ENCODE assay signal across 8 cellular contexts in the genomic region with DNA sequence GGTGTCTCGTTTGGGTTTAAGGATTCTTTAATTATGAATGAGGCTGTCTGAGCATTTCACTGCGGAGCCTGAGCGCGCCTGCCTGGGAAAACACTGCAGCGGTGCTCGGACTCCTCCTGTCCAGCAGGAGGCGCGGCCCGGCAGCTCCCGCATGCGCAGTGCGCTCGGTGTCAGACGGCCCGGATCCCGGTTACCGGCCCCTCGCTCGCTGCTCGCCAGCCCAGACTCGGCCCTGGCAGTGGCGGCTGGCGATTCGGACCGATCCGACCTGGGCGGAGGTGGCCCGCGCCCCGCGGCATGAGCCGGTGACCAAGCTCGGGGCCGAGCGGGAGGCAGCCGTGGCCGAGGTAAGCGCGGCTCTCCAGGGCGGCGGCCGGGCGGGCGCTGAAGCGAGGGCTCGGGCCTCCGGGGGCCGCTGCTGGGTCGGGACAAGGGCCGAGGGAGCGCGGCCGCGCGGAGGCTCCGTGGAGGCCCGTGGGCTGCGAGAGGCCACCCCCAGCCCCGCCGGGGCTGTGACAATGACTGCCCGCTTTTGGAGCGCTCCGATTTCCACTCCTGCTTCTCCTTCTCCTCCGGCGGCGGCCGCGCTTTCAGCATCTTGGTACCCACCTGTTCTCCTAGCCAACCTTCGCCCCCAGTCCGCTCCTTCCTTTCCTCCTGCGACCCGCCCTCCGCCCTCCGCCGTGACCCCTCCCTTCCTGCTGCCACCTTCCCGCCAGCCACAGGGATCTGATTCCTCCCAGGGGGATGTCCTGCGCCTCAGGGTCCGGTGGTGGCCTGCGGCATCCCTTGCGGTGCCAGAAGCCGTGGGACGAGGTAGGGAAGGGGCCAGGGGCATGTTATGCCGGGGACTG. TPM values are rescaled to one million over a fixed set of nuclear protein-coding genes. Genes with fewer than 3 reads are reported as not detected.
DNase-seq lines count a peak whose midpoint lies in the region; ATAC-seq and TF ChIP-seq lines count a peak whose summit lies in the region.

A gene (plus strand): TSS at position 173 of the 854 bp plus-strand sequence. CDS start 12,035 bp downstream, outside the sequence.

- H3K9me3 ChIP-seq in NT2/D1 (ENCODE audit: insufficient read depth, low read length): no peaks in the 10 kb centered on the region

- H3K36me3 Mint-ChIP-seq in endothelial cell (ENCODE audit: low read depth, unreplicated experiment): peaks cover 9% of the 10 kb centered on the region

- peak; percentile 97 for ATAC-seq in GM21381 (IDR thresholded peaks at IDR 0.05; ENCODE audit: unreplicated experiment)

- peak within 1 kb of the TSS; percentile 84 for H3K9ac ChIP-seq in NT2/D1 (ENCODE audit: insufficient read length, low read depth)

- no peak within 1 kb of the TSS for H3K27ac Mint-ChIP-seq in endothelial cell (ENCODE audit: unreplicated experiment)

- H3K27me3 ChIP-seq in NT2/D1 (ENCODE audit: insufficient read depth, insufficient read length): no peaks in the 10 kb centered on the region

- peaks cover 5% of the 10 kb centered on the region for H3K36me3 ChIP-seq in NT2/D1 (ENCODE audit: insufficient read depth, insufficient read length, low read length)

- H3K4me1 Mint-ChIP-seq in endothelial cell (ENCODE audit: unreplicated experiment): peaks cover 38% of the 10 kb centered on the region

- DNase-seq in D341Med (ENCODE audit: low spot score): peak; percentile 96
- peak in 72 of 76 experiments; percentile 20 to 84 (median 67) for DNase-seq in HUDEP-2 (lab: John Stamatoyannopoulos, UW; ENCODE audit: unreplicated experiment in 76 of 76)
- peak; percentile 81 for DNase-seq in NT2/D1 (ENCODE audit: low read depth, low spot score)
- DNase-seq in activated CD8-positive, alpha-beta memory T cell treated with anti-CD3 and anti-CD28 coated beads, Interleukin-2, amount 50 U/mL, for 24 hours (ENCODE audit: extremely low read depth): peak; percentile 68
- DNase-seq in endothelial cell (ENCODE audit: low spot score): peak; percentile 85
- peak; percentile 82 for DNase-seq in middle frontal gyrus (ENCODE audit: extremely low spot score, low spot score)
- peak; percentile 72 to 80 for DNase-seq in stimulated activated CD8-positive, alpha-beta memory T cell treated with anti-CD3 and anti-CD28 coated beads, Interleukin-2, amount 100 ng/mL, for 1 hour (ENCODE audit: low read depth in 2 of 2)

- peaks cover 14% of the 10 kb centered on the region for H3K27me3 Mint-ChIP-seq in endothelial cell (ENCODE audit: unreplicated experiment)

- peak within 1 kb of the TSS; percentile 79 for H3K4me3 ChIP-seq in NT2/D1 (ENCODE audit: insufficient read length, low read depth)

- no peaks in the 10 kb centered on the region for H3K9me3 Mint-ChIP-seq in endothelial cell (ENCODE audit: unreplicated experiment)

- TF ChIP-seq CTCF in endothelial cell (IDR thresholded peaks at IDR 0.05; ENCODE audit: unreplicated experiment): peak; percentile 93

- H3K4me3 Mint-ChIP-seq in endothelial cell (ENCODE audit: unreplicated experiment): peak within 1 kb of the TSS; percentile 94

- H3K4me1 ChIP-seq in NT2/D1 (ENCODE audit: insufficient read depth, insufficient read length): no peaks in the 10 kb centered on the region

RNA-seq across cellular contexts. Expression of the gene that starts here (rescaled TPM):
- total RNA-seq in endothelial cell (ENCODE audit: unreplicated experiment): 96.8 TPM

Comparison
In these comparisons a context has a peak if more than half of its experiments do, and no peak if none do; other contexts are left out.
1. Peak in every context shown above with its lines: DNase-seq, ATAC-seq and H3K4me3 ChIP-seq.